In the genomic region with DNA sequence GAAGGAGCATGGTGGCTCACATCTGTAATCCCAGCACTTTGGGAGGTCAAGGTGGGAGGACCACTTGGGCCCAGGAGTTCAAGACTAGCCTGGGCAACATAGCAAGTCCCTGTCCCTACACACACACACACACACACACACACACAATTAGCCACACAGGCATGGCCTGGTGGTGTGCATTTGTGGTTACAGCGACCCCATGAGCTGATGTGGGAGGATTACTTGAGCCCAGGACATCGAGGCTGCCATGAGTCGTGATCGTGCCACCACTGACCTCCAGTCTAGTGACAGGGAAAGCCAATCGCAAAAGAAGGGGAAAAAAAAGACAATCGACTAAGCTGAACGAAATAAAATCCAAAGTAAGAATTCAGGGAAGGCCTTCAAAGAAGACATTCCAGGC, we compare ENCODE assay signal across 36 cellular contexts.
"Had no signal": no experiment of that assay in that cellular context is flagged by ENCODE, and none has a peak within 500 bp of the region (broad histone marks: within the 10 kb centered on the region; RNA-seq: fewer than 3 reads in every experiment).

No MANE protein-coding gene starts in this region.

- H3K4me3 Mint-ChIP-seq: activated B cell treated with CpG ODN at 0.5 μM for 24 hours; activated CD4-positive, alpha-beta memory T cell treated with anti-CD3 and anti-CD28 coated beads for 36 hours; activated CD4-positive, alpha-beta T cell treated with anti-CD3 and anti-CD28 coated beads, Interleukin-2, amount 10 ng/mL, durations not matched to agents 24 days and 14 days; activated CD8-positive, alpha-beta T cell treated with anti-CD3 and anti-CD28 coated beads for 36 hours; activated naive CD4-positive, alpha-beta T cell treated with anti-CD3 and anti-CD28 coated beads, Interleukin-2, amount 10 ng/mL, durations not matched to agents 7 days and 5 days; activated naive CD4-positive, alpha-beta T cell treated with anti-CD3 and anti-CD28 coated beads, Interleukin-2, amount 50 U/mL, for 24 hours; activated naive CD8-positive, alpha-beta T cell; activated naive CD8-positive, alpha-beta T cell treated with anti-CD3 and anti-CD28 coated beads, Interleukin-2, amount 10 ng/mL, durations not matched to agents 7 days and 5 days; activated naive CD8-positive, alpha-beta T cell treated with anti-CD3 and anti-CD28 coated beads, Interleukin-2, amount 50 U/mL, for 24 hours; activated T-cell treated with anti-CD3 and anti-CD28 coated beads, Interleukin-2, amount 50 U/mL, for 4 hours; activated T-cell treated with anti-CD3 and anti-CD28 coated beads, Interleukin-2, amount 50 U/mL, for 72 hours; activated T-helper 1 cell treated with anti-CD3 and anti-CD28 coated beads, Interleukin-12 subunit alpha, Interleukin-12 subunit beta, Interleukin-2, Interleukin-4 antibody, amounts not matched to agents 30 ng/mL and 10 ng/mL and 1 ng/mL, durations not matched to agents 14 hours and 24 hours and 36 hours; activated T-helper 17 cell treated with anti-CD3 and anti-CD28 coated beads, Interleukin-2, amount 50 U/mL, for 72 hours; brain; central memory CD8-positive, alpha-beta T cell; T-helper 1 cell treated with Interleukin-12 subunit alpha and Interleukin-12 subunit beta and Interleukin-4 antibody, amounts not matched to agents 30 μg/mL and 1 μg/mL, for 36 hours; T-helper 2 cell treated with Interferon-gamma antibody and Interleukin-4, amounts not matched to agents 5 μg/mL and 100 μg/mL, for 36 hours had no signal

- H3K36me3 Mint-ChIP-seq: activated naive CD4-positive, alpha-beta T cell treated with anti-CD3 and anti-CD28 coated beads, Interleukin-2, amount 10 ng/mL, durations not matched to agents 7 days and 5 days; activated naive CD4-positive, alpha-beta T cell treated with anti-CD3 and anti-CD28 coated beads, Interleukin-2, amount 50 U/mL, for 24 hours; brain had no signal

- H3K27ac Mint-ChIP-seq: activated B cell treated with CpG ODN at 0.5 μM for 24 hours; activated CD4-positive, alpha-beta memory T cell treated with anti-CD3 and anti-CD28 coated beads for 36 hours; activated CD4-positive, alpha-beta T cell treated with anti-CD3 and anti-CD28 coated beads, Interleukin-2, amount 10 ng/mL, durations not matched to agents 24 days and 14 days; activated CD8-positive, alpha-beta T cell treated with anti-CD3 and anti-CD28 coated beads for 36 hours; activated naive CD4-positive, alpha-beta T cell treated with anti-CD3 and anti-CD28 coated beads, Interleukin-2, amount 10 ng/mL, durations not matched to agents 7 days and 5 days; activated naive CD4-positive, alpha-beta T cell treated with anti-CD3 and anti-CD28 coated beads, Interleukin-2, amount 50 U/mL, for 24 hours; activated naive CD8-positive, alpha-beta T cell; activated naive CD8-positive, alpha-beta T cell treated with anti-CD3 and anti-CD28 coated beads, Interleukin-2, amount 10 ng/mL, durations not matched to agents 7 days and 5 days; activated naive CD8-positive, alpha-beta T cell treated with anti-CD3 and anti-CD28 coated beads, Interleukin-2, amount 50 U/mL, for 24 hours; activated T-cell treated with anti-CD3 and anti-CD28 coated beads, Interleukin-2, amount 50 U/mL, for 72 hours; activated T-helper 1 cell treated with anti-CD3 and anti-CD28 coated beads, Interleukin-12 subunit alpha, Interleukin-12 subunit beta, Interleukin-2, Interleukin-4 antibody, amounts not matched to agents 30 ng/mL and 10 ng/mL and 1 ng/mL, durations not matched to agents 14 hours and 24 hours and 36 hours; activated T-helper 17 cell treated with anti-CD3 and anti-CD28 coated beads, Interleukin-2, amount 50 U/mL, for 72 hours; brain; T-helper 1 cell treated with Interleukin-12 subunit alpha and Interleukin-12 subunit beta and Interleukin-4 antibody, amounts not matched to agents 30 μg/mL and 1 μg/mL, for 36 hours; T-helper 2 cell treated with Interferon-gamma antibody and Interleukin-4, amounts not matched to agents 5 μg/mL and 100 μg/mL, for 36 hours had no signal

- H3K4me3 ChIP-seq: ascending aorta, cardiac muscle cell had no signal

- H3K27me3 Mint-ChIP-seq: activated CD4-positive, alpha-beta T cell treated with anti-CD3 and anti-CD28 coated beads, Interleukin-2, amount 10 ng/mL, durations not matched to agents 24 days and 14 days; activated naive CD8-positive, alpha-beta T cell treated with anti-CD3 and anti-CD28 coated beads, Interleukin-2, amount 10 ng/mL, durations not matched to agents 7 days and 5 days; central memory CD8-positive, alpha-beta T cell had no signal

- H3K27ac ChIP-seq: ascending aorta, cardiac muscle cell, VCaP had no signal

- H3K4me1 ChIP-seq: ascending aorta had no signal

- ATAC-seq: activated CD8-positive, alpha-beta T cell treated with anti-CD3 and anti-CD28 coated beads for 36 hours; activated naive CD8-positive, alpha-beta T cell treated with anti-CD3 and anti-CD28 coated beads, Interleukin-2, amount 50 U/mL, for 24 hours; activated T-cell treated with anti-CD3 and anti-CD28 coated beads, Interleukin-2, amount 50 U/mL, for 4 hours; activated T-cell treated with anti-CD3 and anti-CD28 coated beads, Interleukin-2, amount 50 U/mL, for 72 hours; activated T-helper 17 cell treated with anti-CD3 and anti-CD28 coated beads, Interleukin-2, amount 50 U/mL, for 72 hours had no signal

- H3K27me3 ChIP-seq: ascending aorta, cardiac muscle cell had no signal

- H3K4me1 Mint-ChIP-seq: activated B cell treated with CpG ODN at 0.5 μM for 24 hours; activated CD4-positive, alpha-beta T cell treated with anti-CD3 and anti-CD28 coated beads, Interleukin-2, amount 10 ng/mL, durations not matched to agents 24 days and 14 days; activated naive CD4-positive, alpha-beta T cell treated with anti-CD3 and anti-CD28 coated beads, Interleukin-2, amount 10 ng/mL, durations not matched to agents 7 days and 5 days; activated naive CD4-positive, alpha-beta T cell treated with anti-CD3 and anti-CD28 coated beads, Interleukin-2, amount 50 U/mL, for 24 hours; activated naive CD8-positive, alpha-beta T cell treated with anti-CD3 and anti-CD28 coated beads, Interleukin-2, amount 10 ng/mL, durations not matched to agents 7 days and 5 days; activated naive CD8-positive, alpha-beta T cell treated with anti-CD3 and anti-CD28 coated beads, Interleukin-2, amount 50 U/mL, for 24 hours; activated T-helper 17 cell treated with anti-CD3 and anti-CD28 coated beads, Interleukin-2, amount 50 U/mL, for 72 hours; brain; central memory CD8-positive, alpha-beta T cell had no signal

- DNase-seq: activated B cell treated with CpG ODN at 0.5 μM for 24 hours; activated CD4-positive, alpha-beta memory T cell treated with anti-CD3 and anti-CD28 coated beads for 36 hours; activated CD4-positive, alpha-beta T cell treated with anti-CD3 and anti-CD28 coated beads for 4 hours; activated CD4-positive, alpha-beta T cell treated with anti-CD3 and anti-CD28 coated beads, Interleukin-2, amount 10 ng/mL, durations not matched to agents 24 days and 14 days; activated CD4-positive, alpha-beta T cell treated with anti-CD3 and anti-CD28 coated beads, Interleukin-2, amount 50 U/mL, for 1 hour; activated CD4-positive, alpha-beta T cell treated with anti-CD3 and anti-CD28 coated beads, Interleukin-2, amount 50 U/mL, for 4 hours; activated CD4-positive, CD25-positive, alpha-beta regulatory T cell treated with anti-CD3 and anti-CD28 coated beads, Interleukin-2, amount 50 U/mL, for 72 hours; activated CD8-positive, alpha-beta memory T cell treated with anti-CD3 and anti-CD28 coated beads, Interleukin-2, amount 50 U/mL, for 4 hours; activated CD8-positive, alpha-beta T cell treated with anti-CD3 and anti-CD28 coated beads for 36 hours; activated gamma-delta T cell; activated naive CD4-positive, alpha-beta T cell treated with anti-CD3 and anti-CD28 coated beads, Interleukin-2, amount 10 ng/mL, durations not matched to agents 7 days and 5 days; activated naive CD4-positive, alpha-beta T cell treated with Interleukin-2 at 50 U/mL for 16 hours; activated naive CD8-positive, alpha-beta T cell treated with anti-CD3 and anti-CD28 coated beads, Interleukin-2, amount 10 ng/mL, durations not matched to agents 7 days and 5 days; activated naive CD8-positive, alpha-beta T cell treated with anti-CD3 and anti-CD28 coated beads, Interleukin-2, amount 50 U/mL, for 24 hours; activated T-cell treated with anti-CD3 and anti-CD28 coated beads for 4 hours; activated T-cell treated with anti-CD3 and anti-CD28 coated beads, Interleukin-2, amount 50 U/mL, for 1 hour; activated T-cell treated with anti-CD3 and anti-CD28 coated beads, Interleukin-2, amount 50 U/mL, for 4 hours; activated T-cell treated with anti-CD3 and anti-CD28 coated beads, Interleukin-2, amount 50 U/mL, for 72 hours; amygdala; anterior cingulate cortex; caudate nucleus; cerebellar nuclear complex; T-helper 1 cell; T-helper 2 cell; T-helper 9 cell had no signal

- H3K36me3 ChIP-seq: ascending aorta, cardiac muscle cell had no signal
